19 cellular contexts compared by ENCODE assay signal in genomic region chr12:129827985-129828384, GRCh38.
"Had no signal": no experiment of that assay in that cellular context is flagged by ENCODE, and none has a peak within 500 bp of the region (broad histone marks: within the 10 kb centered on the region; RNA-seq: fewer than 3 reads in every experiment).

No MANE protein-coding gene starts in this region.

- H3K9me3 Mint-ChIP-seq: natural killer cell treated with Interleukin-12 subunit alpha and Interleukin-12 subunit beta and Interleukin-15 and Interleukin-18, amount 100 ng/mL, for 72 hours; type B pancreatic cell had no signal

- H3K4me3 ChIP-seq: colonic mucosa, neural progenitor cell, ovary, suprapubic skin, thyroid gland had no signal

- H3K9me3 ChIP-seq: colonic mucosa, ovary, suprapubic skin, thyroid gland had no signal

- ATAC-seq: foreskin keratinocyte; left lobe of liver; natural killer cell treated with Interleukin-12 subunit alpha and Interleukin-12 subunit beta and Interleukin-15 and Interleukin-18, amount 100 ng/mL, for 72 hours; right cardiac atrium; stimulated activated naive CD8-positive, alpha-beta T cell treated with anti-CD3 and anti-CD28 coated beads, Interleukin-15, Interleukin-2, amounts not matched to agents 100 U/mL and 50 U/mL, for 24 hours had no signal

- DNase-seq: colonic mucosa; dermis blood vessel endothelial cell; erythroblast; foreskin keratinocyte; kidney glomerular epithelial cell; mammary epithelial cell; nucleus accumbens; ovary; right cardiac atrium; small intestine; stimulated activated CD4-positive, alpha-beta T cell treated with anti-CD3 and anti-CD28 coated beads, Interleukin-12 subunit alpha, Interleukin-12 subunit beta, amount 100 ng/mL, for 4 hours; stimulated activated naive CD8-positive, alpha-beta T cell treated with anti-CD3 and anti-CD28 coated beads, Interleukin-15, Interleukin-2, amounts not matched to agents 100 U/mL and 50 U/mL, for 24 hours; thyroid gland had no signal

- H3K4me1 ChIP-seq: colonic mucosa, foreskin keratinocyte, suprapubic skin, thyroid gland had no signal

- H3K27ac ChIP-seq: colonic mucosa, foreskin keratinocyte, neural progenitor cell, ovary, suprapubic skin, thyroid gland had no signal

- H3K36me3 Mint-ChIP-seq: natural killer cell treated with Interleukin-12 subunit alpha and Interleukin-12 subunit beta and Interleukin-15 and Interleukin-18, amount 100 ng/mL, for 72 hours; type B pancreatic cell had no signal

- H3K4me3 Mint-ChIP-seq: natural killer cell treated with Interleukin-12 subunit alpha and Interleukin-12 subunit beta and Interleukin-15 and Interleukin-18, amount 100 ng/mL, for 72 hours; neural progenitor cell; type B pancreatic cell had no signal

- H3K36me3 ChIP-seq: colonic mucosa, neural progenitor cell, ovary, suprapubic skin, thyroid gland had no signal

- H3K27ac Mint-ChIP-seq: natural killer cell treated with Interleukin-12 subunit alpha and Interleukin-12 subunit beta and Interleukin-15 and Interleukin-18, amount 100 ng/mL, for 72 hours; neural progenitor cell; progenitor cell of endocrine pancreas; type B pancreatic cell had no signal

- H3K9ac ChIP-seq: neural progenitor cell had no signal

- H3K27me3 ChIP-seq: colonic mucosa, foreskin keratinocyte, neural progenitor cell, ovary, suprapubic skin, thyroid gland had no signal
